ENCODE assay signal across 9 cellular contexts in the genomic region with DNA sequence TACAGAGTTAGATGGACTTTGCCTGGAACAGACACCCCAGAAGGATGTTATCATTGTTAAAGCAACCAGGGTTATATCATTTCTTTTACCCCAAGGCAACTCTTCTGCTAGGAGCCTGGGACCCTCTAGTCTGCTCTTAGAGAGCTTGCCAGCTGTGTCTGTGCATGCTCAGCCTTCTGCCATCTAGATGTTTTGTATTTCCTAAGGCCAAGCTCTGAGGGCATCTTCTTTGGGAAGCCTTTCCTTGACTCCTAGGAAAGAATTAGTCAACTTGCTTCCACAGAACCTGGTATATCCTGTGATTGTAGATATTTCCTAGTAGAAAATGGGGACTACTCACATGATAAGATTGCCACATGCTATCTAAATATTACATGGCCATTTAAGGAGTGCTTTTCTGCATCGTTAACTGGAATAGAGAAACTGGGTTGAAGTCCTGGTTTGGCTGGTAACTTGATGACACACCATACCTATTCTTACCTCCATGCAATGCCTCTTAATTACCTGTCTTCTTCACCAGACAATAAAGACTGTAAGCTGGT.
DNase-seq lines count a peak whose midpoint lies in the region; TF ChIP-seq lines count a peak whose summit lies in the region.
"Had no signal": no experiment of that assay in that cellular context is flagged by ENCODE, and none has a peak within 500 bp of the region (broad histone marks: within the 10 kb centered on the region; RNA-seq: fewer than 3 reads in every experiment).

No MANE protein-coding gene starts in this region.

- TF ChIP-seq CTCF in VCaP (conservative IDR thresholded peaks at IDR 0.05) (no peak), fibroblast of pulmonary artery (IDR thresholded peaks at IDR 0.05; ENCODE audit: low read length, missing control alignments) (no peak)

- H3K27me3 Mint-ChIP-seq in T-helper 1 cell treated with Interleukin-12 subunit alpha and Interleukin-12 subunit beta and Interleukin-4 antibody, amounts not matched to agents 30 μg/mL and 1 μg/mL, for 36 hours (ENCODE audit: low read depth) = no peaks in the 10 kb centered on the region

- H3K4me1 Mint-ChIP-seq in T-helper 1 cell treated with Interleukin-12 subunit alpha and Interleukin-12 subunit beta and Interleukin-4 antibody, amounts not matched to agents 30 μg/mL and 1 μg/mL, for 36 hours (ENCODE audit: low read depth) = peaks cover 78% of the 10 kb centered on the region

- DNase-seq in T-helper 1 cell (no peak), fibroblast of pulmonary artery (ENCODE audit: low read depth) (peak; percentile 79), stromal cell of bone marrow (ENCODE audit: low read depth) (peak; percentile 46), NCI-H2081 (lab: John Stamatoyannopoulos, UW) (no peak), middle frontal gyrus (ENCODE audit: extremely low spot score, low spot score) (no peak)
- DNase-seq in effector CD8-positive, alpha-beta T cell (lab: John Stamatoyannopoulos, UW) = no peak
- DNase-seq: MG63 had no signal

- H3K27ac ChIP-seq in VCaP = peak overlapping the region; percentile 15; the same call in 1 of the 2 replicates

- peak overlapping the region; percentile 98 for H3K27ac Mint-ChIP-seq in T-helper 1 cell treated with Interleukin-12 subunit alpha and Interleukin-12 subunit beta and Interleukin-4 antibody, amounts not matched to agents 30 μg/mL and 1 μg/mL, for 36 hours

- peak overlapping the region; percentile 62 for H3K4me3 Mint-ChIP-seq in T-helper 1 cell treated with Interleukin-12 subunit alpha and Interleukin-12 subunit beta and Interleukin-4 antibody, amounts not matched to agents 30 μg/mL and 1 μg/mL, for 36 hours

- no peaks in the 10 kb centered on the region for H3K9me3 Mint-ChIP-seq in T-helper 1 cell treated with Interleukin-12 subunit alpha and Interleukin-12 subunit beta and Interleukin-4 antibody, amounts not matched to agents 30 μg/mL and 1 μg/mL, for 36 hours

- no peak overlapping the region for H3K4me3 ChIP-seq in fibroblast of pulmonary artery (replicated peaks; ENCODE audit: low read depth, low read length)
- H3K4me3 ChIP-seq: MG63 had no signal

- peaks cover 23% of the 10 kb centered on the region for H3K36me3 Mint-ChIP-seq in T-helper 1 cell treated with Interleukin-12 subunit alpha and Interleukin-12 subunit beta and Interleukin-4 antibody, amounts not matched to agents 30 μg/mL and 1 μg/mL, for 36 hours (ENCODE audit: low read depth)

Comparison
In these comparisons a context has a peak if more than half of its experiments do, and no peak if none do; other contexts are left out.
1. DNase-seq: peak in fibroblast of pulmonary artery (single experiment) and stromal cell of bone marrow (single experiment); none in T-helper 1 cell (0 of 5), effector CD8-positive, alpha-beta T cell (single experiment), NCI-H2081 (0 of 2) and middle frontal gyrus (single experiment).